In the genomic region with DNA sequence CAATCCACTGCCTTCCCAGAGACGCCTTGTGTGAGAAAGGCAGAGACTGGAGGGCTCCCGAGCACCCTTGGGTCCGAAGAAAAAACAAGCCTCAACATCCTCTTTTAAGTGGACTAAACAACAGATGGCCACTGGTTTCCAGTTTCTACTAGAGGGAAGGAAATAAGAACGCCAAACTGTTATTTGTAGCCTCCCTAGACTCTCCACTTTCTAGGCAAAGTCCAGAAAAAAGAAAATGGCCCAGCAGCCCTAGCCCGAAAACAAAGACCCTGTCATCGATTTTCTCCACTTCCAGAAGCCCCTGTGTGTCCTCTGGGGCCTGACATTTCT, we compare ENCODE assay signal across 13 cellular contexts. TPM values are rescaled to one million over a fixed set of nuclear protein-coding genes. Genes with fewer than 3 reads are reported as not detected.
A peak's percentile ranks its signal among the peaks of the same experiment; 100 is the strongest.
DNase-seq lines count a peak whose midpoint lies in the region; ATAC-seq and TF ChIP-seq lines count a peak whose summit lies in the region.
"Had no signal": no experiment of that assay in that cellular context is flagged by ENCODE, and none has a peak within 500 bp of the region (broad histone marks: within the 10 kb centered on the region; RNA-seq: fewer than 3 reads in every experiment).

No MANE protein-coding gene starts in this region.

- peaks cover 16% of the 10 kb centered on the region for H3K4me1 ChIP-seq in prostate gland (replicated peaks)
- H3K4me1 ChIP-seq: SJCRH30 had no signal

- ATAC-seq in memory B cell (ENCODE audit: low read depth): no peak
- no peak for ATAC-seq in stimulated activated naive CD8-positive, alpha-beta T cell treated with anti-CD3 and anti-CD28 coated beads, Interleukin-15, amount 100 ng/mL, for 72 hours
- ATAC-seq in HG02798 (IDR thresholded peaks at IDR 0.05; ENCODE audit: poor library complexity, unreplicated experiment): no peak
- ATAC-seq: GM23338 had no signal

- peak overlapping the region; percentile 80 for H3K27ac Mint-ChIP-seq in activated naive CD4-positive, alpha-beta T cell treated with anti-CD3 and anti-CD28 coated beads, Interleukin-2, amount 10 ng/mL, durations not matched to agents 7 days and 5 days
- peak overlapping the region; percentile 18 for H3K27ac Mint-ChIP-seq in memory B cell
- peak overlapping the region; percentile 94 to 99 for H3K27ac Mint-ChIP-seq in stimulated activated naive CD8-positive, alpha-beta T cell treated with anti-CD3 and anti-CD28 coated beads, Interleukin-15, amount 100 ng/mL, for 72 hours
- H3K27ac Mint-ChIP-seq: GM23338 had no signal

- H3K27ac ChIP-seq in WERI-Rb-1 (peak overlapping the region; percentile 79), prostate gland (peak overlapping the region in 1 of 2 donors; percentile 48)
- H3K27ac ChIP-seq: SJCRH30, suprapubic skin had no signal

- no peaks in the 10 kb centered on the region for H3K9me3 Mint-ChIP-seq in activated naive CD4-positive, alpha-beta T cell treated with anti-CD3 and anti-CD28 coated beads, Interleukin-2, amount 10 ng/mL, durations not matched to agents 7 days and 5 days
- H3K9me3 Mint-ChIP-seq in memory B cell: no peaks in the 10 kb centered on the region
- no peaks in the 10 kb centered on the region for H3K9me3 Mint-ChIP-seq in stimulated activated naive CD8-positive, alpha-beta T cell treated with anti-CD3 and anti-CD28 coated beads, Interleukin-15, amount 100 ng/mL, for 72 hours
- H3K9me3 Mint-ChIP-seq: GM23338 had no signal

- H3K9me3 ChIP-seq in WERI-Rb-1 (ENCODE audit: severe bottlenecking) (no peaks in the 10 kb centered on the region), prostate gland (no peaks in the 10 kb centered on the region)
- H3K9me3 ChIP-seq: SJCRH30, suprapubic skin had no signal

- peaks cover 77% of the 10 kb centered on the region for H3K4me1 Mint-ChIP-seq in activated naive CD4-positive, alpha-beta T cell treated with anti-CD3 and anti-CD28 coated beads, Interleukin-2, amount 10 ng/mL, durations not matched to agents 7 days and 5 days
- peaks cover 24% of the 10 kb centered on the region for H3K4me1 Mint-ChIP-seq in memory B cell
- peaks cover 84% of the 10 kb centered on the region for H3K4me1 Mint-ChIP-seq in stimulated activated naive CD8-positive, alpha-beta T cell treated with anti-CD3 and anti-CD28 coated beads, Interleukin-15, amount 100 ng/mL, for 72 hours

- H3K27me3 Mint-ChIP-seq in activated naive CD4-positive, alpha-beta T cell treated with anti-CD3 and anti-CD28 coated beads, Interleukin-2, amount 10 ng/mL, durations not matched to agents 7 days and 5 days: no peaks in the 10 kb centered on the region
- no peaks in the 10 kb centered on the region for H3K27me3 Mint-ChIP-seq in memory B cell
- no peaks in the 10 kb centered on the region for H3K27me3 Mint-ChIP-seq in stimulated activated naive CD8-positive, alpha-beta T cell treated with anti-CD3 and anti-CD28 coated beads, Interleukin-15, amount 100 ng/mL, for 72 hours

- 83% methylated on average over 6 of the region's 6 CpGs for WGBS in prostate gland

- peaks cover 48% of the 10 kb centered on the region for H3K36me3 Mint-ChIP-seq in activated naive CD4-positive, alpha-beta T cell treated with anti-CD3 and anti-CD28 coated beads, Interleukin-2, amount 10 ng/mL, durations not matched to agents 7 days and 5 days
- H3K36me3 Mint-ChIP-seq in memory B cell: no peaks in the 10 kb centered on the region

- intact Hi-C loops in prostate gland (cut with DNase I): no loop called here

- no peak for DNase-seq in activated naive CD4-positive, alpha-beta T cell treated with anti-CD3 and anti-CD28 coated beads, Interleukin-2, amount 10 ng/mL, durations not matched to agents 7 days and 5 days
- DNase-seq in activated naive CD4-positive, alpha-beta T cell treated with Interleukin-2 at 50 U/mL for 16 hours: no peak
- no peak for DNase-seq in WERI-Rb-1
- no peak for DNase-seq in memory B cell (ENCODE audit: low spot score in 2 of 2)
- DNase-seq in stimulated activated naive CD8-positive, alpha-beta T cell treated with anti-CD3 and anti-CD28 coated beads, Interleukin-15, amount 100 ng/mL, for 72 hours: no peak
- no peak for DNase-seq in prostate gland (ENCODE audit: low spot score)
- no peak for DNase-seq in NCI-H1694 (lab: John Stamatoyannopoulos, UW)
- DNase-seq: dermis blood vessel endothelial cell, NCI-H1048, SJCRH30 had no signal

- H3K36me3 ChIP-seq in WERI-Rb-1 (no peaks in the 10 kb centered on the region), prostate gland (no peaks in the 10 kb centered on the region)
- H3K36me3 ChIP-seq: SJCRH30, suprapubic skin had no signal

- TF ChIP-seq CTCF in WERI-Rb-1 (IDR thresholded peaks at IDR 0.05; ENCODE audit: low read depth, low read length): no peak
- TF ChIP-seq CTCF in prostate gland (IDR thresholded peaks at IDR 0.05): no peak

- H3K4me3 ChIP-seq in WERI-Rb-1 (ENCODE audit: low read depth, low read length): peak overlapping the region; percentile 27
- no peak overlapping the region for H3K4me3 ChIP-seq in prostate gland
- H3K4me3 ChIP-seq: GM23338, SJCRH30, suprapubic skin had no signal

- CTCF ChIA-PET in activated naive CD4-positive, alpha-beta T cell treated with anti-CD3 and anti-CD28 coated beads, Interleukin-2, amount 10 ng/mL, durations not matched to agents 7 days and 5 days (lab: Charles Lee): interaction anchor here (2.0 kb wide), 1 partner anchor 19 kb away, joined by 8 read pairs; no protein-coding TSS in a partner anchor

- H3K4me3 Mint-ChIP-seq in activated naive CD4-positive, alpha-beta T cell treated with anti-CD3 and anti-CD28 coated beads, Interleukin-2, amount 10 ng/mL, durations not matched to agents 7 days and 5 days: peak overlapping the region; percentile 22
- H3K4me3 Mint-ChIP-seq in memory B cell: no peak overlapping the region
- peak overlapping the region; percentile 82 to 83 for H3K4me3 Mint-ChIP-seq in stimulated activated naive CD8-positive, alpha-beta T cell treated with anti-CD3 and anti-CD28 coated beads, Interleukin-15, amount 100 ng/mL, for 72 hours
- H3K4me3 Mint-ChIP-seq: GM23338 had no signal

- TF ChIP-seq POLR2A in prostate gland (IDR thresholded peaks at IDR 0.05): no peak

- H3K27me3 ChIP-seq in WERI-Rb-1 (ENCODE audit: insufficient read depth, low read depth, severe bottlenecking) (no peaks in the 10 kb centered on the region), prostate gland (replicated peaks; ENCODE audit: insufficient read depth) (no peaks in the 10 kb centered on the region)
- H3K27me3 ChIP-seq: suprapubic skin had no signal

RNA-seq across cellular contexts. Expression of a gene that starts 6.0 kb away (rescaled TPM):
- 10 to 100 TPM; 12.4 to 67.7 TPM for total RNA-seq in prostate gland
- total RNA-seq: SJCRH30 had no signal

Comparison
In these comparisons a context has a peak if more than half of its experiments do, and no peak if none do; other contexts are left out.
1. H3K27ac Mint-ChIP-seq: peak in every context shown above with its lines; median percentile 96 in stimulated activated naive CD8-positive, alpha-beta T cell treated with anti-CD3 and anti-CD28 coated beads, Interleukin-15, amount 100 ng/mL, for 72 hours; 80 in activated naive CD4-positive, alpha-beta T cell treated with anti-CD3 and anti-CD28 coated beads, Interleukin-2, amount 10 ng/mL, durations not matched to agents 7 days and 5 days; 18 in memory B cell.